In the genomic region with DNA sequence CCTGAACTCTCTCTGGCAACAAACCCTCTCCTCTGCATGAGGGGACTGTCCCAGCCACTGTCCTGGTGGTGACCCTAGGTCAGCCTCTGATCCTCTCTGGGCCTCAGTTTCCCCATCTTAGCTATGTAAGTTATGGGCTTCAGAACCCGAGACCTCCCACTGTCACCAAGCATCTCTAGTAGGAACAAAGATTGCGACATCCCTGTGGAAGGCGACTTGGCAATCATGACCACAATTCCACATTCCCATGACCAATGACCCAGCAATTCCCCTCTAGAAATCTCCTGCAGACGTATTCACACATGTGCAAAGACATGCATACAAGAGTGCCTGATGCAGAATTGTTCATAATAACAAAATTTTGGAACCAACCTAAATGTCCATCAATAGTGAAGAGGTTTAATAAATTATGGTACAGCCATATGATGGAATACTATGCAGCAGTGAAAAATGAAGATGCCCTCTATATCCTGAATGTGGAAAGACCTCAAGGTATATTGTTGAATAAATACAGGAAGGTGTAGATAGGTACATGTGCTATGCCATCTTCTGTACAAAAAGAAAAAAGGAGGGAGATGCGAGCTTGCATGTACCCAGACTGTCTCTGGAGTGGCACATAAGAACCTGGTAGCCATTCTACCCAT, we compare ENCODE assay signal across 32 cellular contexts. TPM values are rescaled to one million over a fixed set of nuclear protein-coding genes. Genes with fewer than 3 reads are reported as not detected.
"Had no signal": no experiment of that assay in that cellular context is flagged by ENCODE, and none has a peak within 500 bp of the region (broad histone marks: within the 10 kb centered on the region; RNA-seq: fewer than 3 reads in every experiment).

No MANE protein-coding gene starts in this region.

- FAIRE-seq: bronchial epithelial cell, small intestine had no signal

- H3K4me1 ChIP-seq: colonic mucosa, gastroesophageal sphincter, left ventricle myocardium inferior had no signal

- H3K27ac ChIP-seq: colonic mucosa, gastroesophageal sphincter, hepatocyte, left ventricle myocardium inferior had no signal

- H3K4me3 Mint-ChIP-seq: activated CD4-positive, alpha-beta T cell treated with anti-CD3 and anti-CD28 coated beads, Interleukin-2, amount 10 ng/mL, durations not matched to agents 24 days and 14 days; activated CD8-positive, alpha-beta T cell treated with anti-CD3 and anti-CD28 coated beads for 36 hours; activated T-cell treated with anti-CD3 and anti-CD28 coated beads, Interleukin-2, amount 50 U/mL, for 4 hours; activated T-helper 17 cell treated with anti-CD3 and anti-CD28 coated beads, Interleukin-2, amount 50 U/mL, for 72 hours; central memory CD8-positive, alpha-beta T cell; natural killer cell; stimulated activated memory B cell treated with anti-CD40 and anti-IgM and Interleukin-4, amounts not matched to agents 10 μg/mL and 1 μg/mL and 100 μg/mL, for 72 hours; stimulated activated naive CD8-positive, alpha-beta T cell treated with anti-CD3 and anti-CD28 coated beads, Interleukin-15, amount 100 ng/mL, for 72 hours; T-helper 17 cell had no signal

- H3K27ac Mint-ChIP-seq: activated CD4-positive, alpha-beta T cell treated with anti-CD3 and anti-CD28 coated beads, Interleukin-2, amount 10 ng/mL, durations not matched to agents 24 days and 14 days; activated CD8-positive, alpha-beta T cell treated with anti-CD3 and anti-CD28 coated beads for 36 hours; activated naive CD4-positive, alpha-beta T cell treated with anti-CD3 and anti-CD28 coated beads, Interleukin-2, amount 50 U/mL, for 72 hours; activated T-helper 17 cell treated with anti-CD3 and anti-CD28 coated beads, Interleukin-2, amount 50 U/mL, for 72 hours; natural killer cell; stimulated activated memory B cell treated with anti-CD40 and anti-IgM and Interleukin-4, amounts not matched to agents 10 μg/mL and 1 μg/mL and 100 μg/mL, for 72 hours; stimulated activated naive CD8-positive, alpha-beta T cell treated with anti-CD3 and anti-CD28 coated beads, Interleukin-15, amount 100 ng/mL, for 72 hours; T-helper 17 cell had no signal

- H3K9me3 ChIP-seq: colonic mucosa, gastroesophageal sphincter, left ventricle myocardium inferior had no signal

- H3K79me2 ChIP-seq: hepatocyte had no signal

- H3K27me3 Mint-ChIP-seq: activated CD4-positive, alpha-beta T cell treated with anti-CD3 and anti-CD28 coated beads, Interleukin-2, amount 10 ng/mL, durations not matched to agents 24 days and 14 days; activated CD8-positive, alpha-beta T cell treated with anti-CD3 and anti-CD28 coated beads for 36 hours; activated T-helper 17 cell treated with anti-CD3 and anti-CD28 coated beads, Interleukin-2, amount 50 U/mL, for 72 hours; stimulated activated naive CD8-positive, alpha-beta T cell treated with anti-CD3 and anti-CD28 coated beads, Interleukin-15, amount 100 ng/mL, for 72 hours had no signal

- H3K4me1 Mint-ChIP-seq: activated CD4-positive, alpha-beta T cell treated with anti-CD3 and anti-CD28 coated beads, Interleukin-2, amount 10 ng/mL, durations not matched to agents 24 days and 14 days; activated T-helper 17 cell treated with anti-CD3 and anti-CD28 coated beads, Interleukin-2, amount 50 U/mL, for 72 hours; central memory CD8-positive, alpha-beta T cell; natural killer cell; stimulated activated memory B cell treated with anti-CD40 and anti-IgM and Interleukin-4, amounts not matched to agents 10 μg/mL and 1 μg/mL and 100 μg/mL, for 72 hours; stimulated activated naive CD8-positive, alpha-beta T cell treated with anti-CD3 and anti-CD28 coated beads, Interleukin-15, amount 100 ng/mL, for 72 hours had no signal

- H3K4me2 ChIP-seq: hepatocyte had no signal

- ATAC-seq: activated CD8-positive, alpha-beta T cell treated with anti-CD3 and anti-CD28 coated beads for 36 hours; activated naive CD4-positive, alpha-beta T cell treated with anti-CD3 and anti-CD28 coated beads, Interleukin-2, amount 50 U/mL, for 72 hours; activated T-cell treated with anti-CD3 and anti-CD28 coated beads, Interleukin-2, amount 50 U/mL, for 4 hours; activated T-helper 17 cell treated with anti-CD3 and anti-CD28 coated beads, Interleukin-2, amount 50 U/mL, for 72 hours; gastroesophageal sphincter; natural killer cell; sciatic nerve; stimulated activated memory B cell treated with anti-CD40 and anti-IgM and Interleukin-4, amounts not matched to agents 10 μg/mL and 1 μg/mL and 100 μg/mL, for 72 hours; stimulated activated naive CD8-positive, alpha-beta T cell treated with anti-CD3 and anti-CD28 coated beads, Interleukin-15, amount 100 ng/mL, for 72 hours; T-helper 17 cell had no signal

- H3K9me3 Mint-ChIP-seq: activated CD4-positive, alpha-beta T cell treated with anti-CD3 and anti-CD28 coated beads, Interleukin-2, amount 10 ng/mL, durations not matched to agents 24 days and 14 days; activated CD8-positive, alpha-beta T cell treated with anti-CD3 and anti-CD28 coated beads for 36 hours; activated naive CD4-positive, alpha-beta T cell treated with anti-CD3 and anti-CD28 coated beads, Interleukin-2, amount 50 U/mL, for 72 hours; activated T-cell treated with anti-CD3 and anti-CD28 coated beads, Interleukin-2, amount 50 U/mL, for 4 hours; activated T-helper 17 cell treated with anti-CD3 and anti-CD28 coated beads, Interleukin-2, amount 50 U/mL, for 72 hours; central memory CD8-positive, alpha-beta T cell; natural killer cell; stimulated activated memory B cell treated with anti-CD40 and anti-IgM and Interleukin-4, amounts not matched to agents 10 μg/mL and 1 μg/mL and 100 μg/mL, for 72 hours; stimulated activated naive CD8-positive, alpha-beta T cell treated with anti-CD3 and anti-CD28 coated beads, Interleukin-15, amount 100 ng/mL, for 72 hours had no signal

- H3K27me3 ChIP-seq: colonic mucosa, hepatocyte had no signal

- H2AFZ ChIP-seq: hepatocyte had no signal

- DNase-seq: activated CD4-positive, alpha-beta T cell treated with anti-CD3 and anti-CD28 coated beads, Interleukin-2, amount 10 ng/mL, durations not matched to agents 24 days and 14 days; activated CD4-positive, CD25-positive, alpha-beta regulatory T cell treated with anti-CD3 and anti-CD28 coated beads, Interleukin-2, amount 50 U/mL, for 72 hours; activated CD8-positive, alpha-beta T cell treated with anti-CD3 and anti-CD28 coated beads for 36 hours; activated T-cell treated with anti-CD3 and anti-CD28 coated beads, Interleukin-2, amount 50 U/mL, for 4 hours; anterior cingulate cortex; colonic mucosa; effector CD8-positive, alpha-beta T cell; erythroblast; left ventricle myocardium inferior; natural killer cell; retina; small intestine; stimulated activated CD4-positive, alpha-beta T cell treated with anti-CD3 and anti-CD28 coated beads, Interleukin-4, amount 100 ng/mL, for 4 hours; stimulated activated CD8-positive, alpha-beta memory T cell treated with anti-CD3 and anti-CD28 coated beads, Interleukin-4, amount 100 ng/mL, for 48 hours; stimulated activated naive CD8-positive, alpha-beta T cell treated with anti-CD3 and anti-CD28 coated beads, Interleukin-15, amount 100 ng/mL, for 72 hours; substantia nigra; T-helper 17 cell; T1000 had no signal

- H3K36me3 Mint-ChIP-seq: activated naive CD4-positive, alpha-beta T cell treated with anti-CD3 and anti-CD28 coated beads, Interleukin-2, amount 50 U/mL, for 72 hours; natural killer cell; stimulated activated memory B cell treated with anti-CD40 and anti-IgM and Interleukin-4, amounts not matched to agents 10 μg/mL and 1 μg/mL and 100 μg/mL, for 72 hours had no signal

- H3K4me3 ChIP-seq: colonic mucosa, gastroesophageal sphincter, hepatocyte, left ventricle myocardium inferior, lung had no signal

- H3K36me3 ChIP-seq: colonic mucosa, gastroesophageal sphincter, left ventricle myocardium inferior had no signal

RNA-seq across cellular contexts. Expression of gene CNGB1, which starts 21.2 kb away (rescaled TPM):
- total RNA-seq: activated CD4-positive, alpha-beta T cell treated with anti-CD3 and anti-CD28 coated beads, Interleukin-2, amount 10 ng/mL, durations not matched to agents 24 days and 14 days; activated CD8-positive, alpha-beta T cell treated with anti-CD3 and anti-CD28 coated beads for 36 hours; activated T-cell treated with anti-CD3 and anti-CD28 coated beads, Interleukin-2, amount 50 U/mL, for 4 hours; activated T-helper 17 cell treated with anti-CD3 and anti-CD28 coated beads, Interleukin-2, amount 50 U/mL, for 72 hours; dermis microvascular lymphatic vessel endothelial cell; fibroblast of villous mesenchyme; hepatocyte; left ventricle myocardium inferior; mononuclear cell; natural killer cell; osteoblast; posterior vena cava; sciatic nerve; T-helper 17 cell had no signal
- polyA plus RNA-seq: hepatocyte had no signal
